Comparison of ENCODE assay signal across 8 cellular contexts in the genomic region with DNA sequence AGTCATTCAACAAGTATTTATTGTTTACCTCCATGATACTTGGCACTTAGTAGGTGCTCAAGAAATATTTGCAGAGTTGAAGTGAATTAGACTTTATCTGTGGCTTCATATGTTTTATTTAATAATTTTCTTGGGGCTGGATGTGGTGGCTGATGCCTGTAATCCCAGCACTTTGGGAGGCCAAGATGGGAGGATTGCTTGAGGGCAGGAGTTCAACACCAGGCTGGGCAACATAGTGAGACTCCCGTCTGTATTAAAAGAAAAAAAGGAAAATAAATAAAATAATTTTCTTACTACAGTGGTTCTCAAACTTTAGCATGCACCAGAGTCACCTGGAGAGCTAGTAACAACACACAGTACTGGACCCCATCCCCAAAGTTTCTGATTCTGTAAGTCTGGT. TPM values are rescaled to one million over a fixed set of nuclear protein-coding genes. Genes with fewer than 3 reads are reported as not detected.
A peak's percentile ranks its signal among the peaks of the same experiment; 100 is the strongest.
DNase-seq lines count a peak whose midpoint lies in the region; ATAC-seq and TF ChIP-seq lines count a peak whose summit lies in the region.

No MANE protein-coding gene starts in this region.

- peak overlapping the region; percentile 72 to 87 for H3K4me3 ChIP-seq in right atrium auricular region
- H3K4me3 ChIP-seq in brain microvascular endothelial cell (ENCODE audit: low read depth, low read length): peak overlapping the region; percentile 76
- H3K4me3 ChIP-seq in mucosa of descending colon: peak overlapping the region; percentile 75

- H3K27ac ChIP-seq in right atrium auricular region: peak overlapping the region; percentile 92 to 94
- no peak overlapping the region for H3K27ac ChIP-seq in brain microvascular endothelial cell

- peaks cover 0 to 11% of the 10 kb centered on the region in 2 donors for H3K4me1 ChIP-seq in right atrium auricular region
- H3K4me1 ChIP-seq in mucosa of descending colon (ENCODE audit: low read depth): no peaks in the 10 kb centered on the region

- H3K36me3 ChIP-seq in right atrium auricular region (no peaks in the 10 kb centered on the region), brain microvascular endothelial cell (replicated peaks) (no peaks in the 10 kb centered on the region), mucosa of descending colon (ENCODE audit: low read depth) (no peaks in the 10 kb centered on the region)

- no peak for TF ChIP-seq CTCF in right atrium auricular region (IDR thresholded peaks at IDR 0.05)
- no peak for TF ChIP-seq CTCF in brain microvascular endothelial cell (IDR thresholded peaks at IDR 0.05; ENCODE audit: low read depth, low read length, missing control alignments)
- no peak for TF ChIP-seq CTCF in mucosa of descending colon (IDR thresholded peaks at IDR 0.05)

- H3K9me3 ChIP-seq in right atrium auricular region: no peaks in the 10 kb centered on the region
- no peaks in the 10 kb centered on the region for H3K9me3 ChIP-seq in mucosa of descending colon

- in situ Hi-C loops in brain microvascular endothelial cell (cut with HindIII; ENCODE audit: low pct_ligation_motif_present, low sequenced_read_pairs): no loop called here

- DNase-seq in right atrium auricular region (ENCODE audit: low spot score): no peak
- no peak for DNase-seq in cardiac septum (ENCODE audit: low spot score)
- DNase-seq in brain microvascular endothelial cell: no peak
- DNase-seq in mucosa of descending colon: no peak
- no peak for DNase-seq in midbrain (lab: John Stamatoyannopoulos, UW)
- no peak for DNase-seq in hippocampal formation (lab: John Stamatoyannopoulos, UW)

- intact Hi-C loops in cardiac septum (cut with DNase I): loop anchor here (1.0 kb wide), 1 partner anchor 40 kb away; a partner anchor contains a TSS
- intact Hi-C loops in mucosa of descending colon (cut with DNase I, micrococcal nuclease): no loop called here

- ATAC-seq in mucosa of descending colon (no peak), GM19324 (IDR thresholded peaks at IDR 0.05; ENCODE audit: low FRiP score, unreplicated experiment) (no peak), esophagus mucosa (no peak)

- H3K27me3 ChIP-seq in right atrium auricular region: no peaks in the 10 kb centered on the region
- H3K27me3 ChIP-seq in brain microvascular endothelial cell (replicated peaks): no peaks in the 10 kb centered on the region

RNA-seq across cellular contexts. Expression of a gene that starts 0.9 kb away (rescaled TPM):
- total RNA-seq in right atrium auricular region: 1 to 10 TPM; 5.5 to 8.3 TPM
- total RNA-seq in cardiac septum: 7.2 TPM
- 10 to 100 TPM in 2 of 3 donors, 1 to 10 TPM in 1; 9.1 to 15.4 (median 13.6) TPM for total RNA-seq in mucosa of descending colon
- 4.3 TPM for total RNA-seq in esophagus mucosa

RNA-seq across cellular contexts. Expression of a gene that starts 39.9 kb away (rescaled TPM):
- total RNA-seq in right atrium auricular region: 10 to 100 TPM; 31.7 to 37.1 TPM
- total RNA-seq in cardiac septum: 55.6 TPM
- total RNA-seq in mucosa of descending colon: 10 to 100 TPM; 58.5 to 63.3 (median 62.7) TPM
- total RNA-seq in esophagus mucosa: 54.2 TPM
